11 cellular contexts compared by ENCODE assay signal in genomic region chr5:154611341-154611767, GRCh38.
DNase-seq lines count a peak whose midpoint lies in the region; ATAC-seq, FAIRE-seq and TF ChIP-seq lines count a peak whose summit lies in the region.
"Had no signal": no experiment of that assay in that cellular context is flagged by ENCODE, and none has a peak within 500 bp of the region (broad histone marks: within the 10 kb centered on the region; RNA-seq: fewer than 3 reads in every experiment).

No MANE protein-coding gene starts in this region.

- no peaks in the 10 kb centered on the region for H3K9me3 Mint-ChIP-seq in activated naive CD8-positive, alpha-beta T cell treated with anti-CD3 and anti-CD28 coated beads for 36 hours
- H3K9me3 Mint-ChIP-seq in progenitor cell of endocrine pancreas (ENCODE audit: low read depth): no peaks in the 10 kb centered on the region
- H3K9me3 Mint-ChIP-seq in activated T-helper 2 cell treated with anti-CD3 and anti-CD28 coated beads, Interferon-gamma antibody, Interleukin-2, Interleukin-4, amounts not matched to agents 10 μg/mL and 5 μg/mL and 100 μg/mL, durations not matched to agents 14 hours and 24 hours and 36 hours: no peaks in the 10 kb centered on the region
- H3K9me3 Mint-ChIP-seq: activated CD4-positive, alpha-beta memory T cell treated with anti-CD3 and anti-CD28 coated beads for 36 hours had no signal

- ATAC-seq in left ventricle myocardium superior (peak; percentile 32), GM21390 (IDR thresholded peaks at IDR 0.05; ENCODE audit: unreplicated experiment) (no peak)

- DNase-seq in GM12891 (ENCODE audit: insufficient read length, low spot score) (no peak), left ventricle myocardium superior (no peak), progenitor cell of endocrine pancreas (ENCODE audit: low spot score, unreplicated experiment) (no peak), SIG-M5 (lab: John Stamatoyannopoulos, UW) (no peak)
- no peak for DNase-seq in activated naive CD8-positive, alpha-beta T cell treated with anti-CD3 and anti-CD28 coated beads for 36 hours
- DNase-seq in stimulated activated CD4-positive, alpha-beta T cell treated with anti-CD3 and anti-CD28 coated beads, Interleukin-2, amount 100 ng/mL, for 48 hours: no peak
- no peak for DNase-seq in activated T-helper 2 cell treated with anti-CD3 and anti-CD28 coated beads, Interferon-gamma antibody, Interleukin-2, Interleukin-4, amounts not matched to agents 10 μg/mL and 5 μg/mL and 100 μg/mL, durations not matched to agents 14 hours and 24 hours and 36 hours (ENCODE audit: low spot score)
- DNase-seq: activated CD4-positive, alpha-beta memory T cell treated with anti-CD3 and anti-CD28 coated beads for 36 hours; erythroblast had no signal

- no peak for TF ChIP-seq CTCF in progenitor cell of endocrine pancreas (IDR thresholded peaks at IDR 0.05; ENCODE audit: unreplicated experiment)

- peaks cover 77% of the 10 kb centered on the region for H3K27me3 Mint-ChIP-seq in activated naive CD8-positive, alpha-beta T cell treated with anti-CD3 and anti-CD28 coated beads for 36 hours
- peaks cover 68% of the 10 kb centered on the region for H3K27me3 Mint-ChIP-seq in progenitor cell of endocrine pancreas
- peaks cover 42% of the 10 kb centered on the region for H3K27me3 Mint-ChIP-seq in activated T-helper 2 cell treated with anti-CD3 and anti-CD28 coated beads, Interferon-gamma antibody, Interleukin-2, Interleukin-4, amounts not matched to agents 10 μg/mL and 5 μg/mL and 100 μg/mL, durations not matched to agents 14 hours and 24 hours and 36 hours (ENCODE audit: low read depth)

- FAIRE-seq in GM12891 (lab: Jason Lieb, UNC): peak; percentile 72
- FAIRE-seq: H54 had no signal

- H3K36me3 Mint-ChIP-seq in activated naive CD8-positive, alpha-beta T cell treated with anti-CD3 and anti-CD28 coated beads for 36 hours: no peaks in the 10 kb centered on the region
- H3K36me3 Mint-ChIP-seq in progenitor cell of endocrine pancreas (ENCODE audit: insufficient read depth): no peaks in the 10 kb centered on the region
- H3K36me3 Mint-ChIP-seq in activated T-helper 2 cell treated with anti-CD3 and anti-CD28 coated beads, Interferon-gamma antibody, Interleukin-2, Interleukin-4, amounts not matched to agents 10 μg/mL and 5 μg/mL and 100 μg/mL, durations not matched to agents 14 hours and 24 hours and 36 hours (ENCODE audit: low read depth): no peaks in the 10 kb centered on the region
- H3K36me3 Mint-ChIP-seq: activated CD4-positive, alpha-beta memory T cell treated with anti-CD3 and anti-CD28 coated beads for 36 hours had no signal

- no peak for TF ChIP-seq POLR2A in GM12891 (IDR thresholded peaks at IDR 0.05; ENCODE audit: low read depth, low read length)

- H3K27ac Mint-ChIP-seq in activated naive CD8-positive, alpha-beta T cell treated with anti-CD3 and anti-CD28 coated beads for 36 hours: no peak overlapping the region
- no peak overlapping the region for H3K27ac Mint-ChIP-seq in progenitor cell of endocrine pancreas
- H3K27ac Mint-ChIP-seq in activated T-helper 2 cell treated with anti-CD3 and anti-CD28 coated beads, Interferon-gamma antibody, Interleukin-2, Interleukin-4, amounts not matched to agents 10 μg/mL and 5 μg/mL and 100 μg/mL, durations not matched to agents 14 hours and 24 hours and 36 hours: no peak overlapping the region
- H3K27ac Mint-ChIP-seq: activated CD4-positive, alpha-beta memory T cell treated with anti-CD3 and anti-CD28 coated beads for 36 hours had no signal

- intact Hi-C loops in left ventricle myocardium superior (cut with micrococcal nuclease): no loop called here
- intact Hi-C loops in activated T-helper 2 cell treated with anti-CD3 and anti-CD28 coated beads, Interferon-gamma antibody, Interleukin-2, Interleukin-4, amounts not matched to agents 10 μg/mL and 5 μg/mL and 100 μg/mL, durations not matched to agents 14 hours and 24 hours and 36 hours (cut with micrococcal nuclease): loop anchor here (2.0 to 5.0 kb wide), 2 partner anchors 125 to 539 kb away; no protein-coding TSS in a partner anchor

- peaks cover 5% of the 10 kb centered on the region for H3K4me1 Mint-ChIP-seq in activated naive CD8-positive, alpha-beta T cell treated with anti-CD3 and anti-CD28 coated beads for 36 hours
- H3K4me1 Mint-ChIP-seq in progenitor cell of endocrine pancreas (ENCODE audit: low read depth): peaks cover 12% of the 10 kb centered on the region
- peaks cover 4% of the 10 kb centered on the region for H3K4me1 Mint-ChIP-seq in activated T-helper 2 cell treated with anti-CD3 and anti-CD28 coated beads, Interferon-gamma antibody, Interleukin-2, Interleukin-4, amounts not matched to agents 10 μg/mL and 5 μg/mL and 100 μg/mL, durations not matched to agents 14 hours and 24 hours and 36 hours (ENCODE audit: low read depth)

- H3K4me3 Mint-ChIP-seq in activated naive CD8-positive, alpha-beta T cell treated with anti-CD3 and anti-CD28 coated beads for 36 hours: peak overlapping the region; percentile 52
- peak overlapping the region; percentile 60 for H3K4me3 Mint-ChIP-seq in progenitor cell of endocrine pancreas (ENCODE audit: low read depth)
- H3K4me3 Mint-ChIP-seq in activated T-helper 2 cell treated with anti-CD3 and anti-CD28 coated beads, Interferon-gamma antibody, Interleukin-2, Interleukin-4, amounts not matched to agents 10 μg/mL and 5 μg/mL and 100 μg/mL, durations not matched to agents 14 hours and 24 hours and 36 hours (ENCODE audit: low read depth): no peak overlapping the region
- H3K4me3 Mint-ChIP-seq: activated CD4-positive, alpha-beta memory T cell treated with anti-CD3 and anti-CD28 coated beads for 36 hours had no signal

TF ChIP-seq in GM12891, 5 proteins besides CTCF, POLR2A, EP300 and RAD21:
- TF ChIP-seq POU2F2 (IDR thresholded peaks at IDR 0.05; ENCODE audit: low read depth, low read length) (no peak), TAF1 (IDR thresholded peaks at IDR 0.05; ENCODE audit: low read depth, low read length) (no peak), SPI1 (IDR thresholded peaks at IDR 0.05; ENCODE audit: low read depth, low read length) (no peak), POLR2AphosphoS5 (IDR thresholded peaks at IDR 0.05; ENCODE audit: low read depth, low read length) (no peak), PAX5 (IDR thresholded peaks at IDR 0.05; ENCODE audit: insufficient read depth, low read length, severe bottlenecking) (no peak)
